ENCODE assay signal across 3 cellular contexts in the genomic region with DNA sequence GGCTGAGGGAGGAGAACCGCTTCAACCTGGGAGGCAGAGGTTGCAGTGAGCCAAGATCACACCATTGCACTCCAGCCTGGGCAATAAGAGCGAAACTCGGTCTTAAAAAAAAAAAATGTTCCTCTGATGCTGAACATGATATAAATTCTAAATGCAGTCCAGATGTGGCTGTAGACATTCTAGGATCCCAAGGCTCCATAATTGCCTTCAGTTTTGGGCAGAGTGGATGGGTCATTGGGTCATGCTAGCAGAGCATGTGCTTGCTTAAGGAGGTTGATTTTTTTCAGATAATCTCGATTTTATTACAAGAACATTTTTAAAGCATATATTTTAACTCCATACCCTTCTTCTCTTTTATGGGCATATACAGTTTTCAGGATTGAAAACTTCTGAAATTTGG.
"Had no signal": no experiment of that assay in that cellular context is flagged by ENCODE, and none has a peak within 500 bp of the region (broad histone marks: within the 10 kb centered on the region; RNA-seq: fewer than 3 reads in every experiment).

No MANE protein-coding gene starts in this region.

- DNase-seq: GDM1, GF-D8 had no signal

- H3K4me3 ChIP-seq: GM12878 had no signal

- ATAC-seq: GM12878 had no signal
